ENCODE assay signal across 8 cellular contexts in genomic region chr5:151155777-151156731, GRCh38. TPM values are rescaled to one million over a fixed set of nuclear protein-coding genes. Genes with fewer than 3 reads are reported as not detected.
DNase-seq lines count a peak whose midpoint lies in the region; ATAC-seq and TF ChIP-seq lines count a peak whose summit lies in the region.

No MANE protein-coding gene starts in this region.

- no peaks in the 10 kb centered on the region for H3K9me3 ChIP-seq in stomach smooth muscle (ENCODE audit: control insufficient read depth in 2 of 2, low read length in 2 of 2)

- H3K4me1 ChIP-seq in stomach smooth muscle (ENCODE audit: control insufficient read depth, insufficient read depth, low read length), result peaks cover 55% of the 10 kb centered on the region

- no peaks in the 10 kb centered on the region for H3K27me3 ChIP-seq in kidney epithelial cell (ENCODE audit: control insufficient read depth, insufficient read depth, low read length)
- H3K27me3 ChIP-seq in stomach smooth muscle (ENCODE audit: control insufficient read depth in 1 of 2, insufficient read depth in 2 of 2, low read length in 2 of 2), result no peaks in the 10 kb centered on the region

- peak; percentile 43 for DNase-seq in ELF-1 (ENCODE audit: low read depth, low spot score)
- DNase-seq in NCI-H2171 (lab: John Stamatoyannopoulos, UW), result peak; percentile 67
- peak; percentile 59 for DNase-seq in astrocyte of the spinal cord (ENCODE audit: low read depth, low spot score)
- no peak for DNase-seq in kidney epithelial cell (ENCODE audit: low read depth)
- no peak for DNase-seq in DMS114 treated with DMSO at 0.1 percent for 48 hours (lab: John Stamatoyannopoulos, UW; ENCODE audit: unreplicated experiment)
- no peak for DNase-seq in cortex of kidney (lab: John Stamatoyannopoulos, UW)

- in situ Hi-C loops in astrocyte of the spinal cord (cut with HindIII; ENCODE audit: low sequenced_read_pairs), result no loop called here

- no peak for TF ChIP-seq CTCF in astrocyte of the spinal cord (IDR thresholded peaks at IDR 0.05; ENCODE audit: low read depth, low read length)
- TF ChIP-seq CTCF in kidney epithelial cell (IDR thresholded peaks at IDR 0.05; ENCODE audit: insufficient read depth, low read length, poor library complexity, severe bottlenecking), result no peak

- ATAC-seq in GM21786 (IDR thresholded peaks at IDR 0.05; ENCODE audit: unreplicated experiment), result peak; percentile 21

- H3K36me3 ChIP-seq in kidney epithelial cell (ENCODE audit: control insufficient read depth, insufficient read depth, low read length) (no peaks in the 10 kb centered on the region), stomach smooth muscle (ENCODE audit: control insufficient read depth in 2 of 2, insufficient read depth in 2 of 2, low read length in 2 of 2) (peaks cover 0 to 2% of the 10 kb centered on the region in 2 donors)

- H3K4me3 ChIP-seq in astrocyte of the spinal cord (ENCODE audit: low read depth, low read length) (peak overlapping the region; percentile 84), kidney epithelial cell (ENCODE audit: low read depth, low read length) (peak overlapping the region; percentile 73), stomach smooth muscle (ENCODE audit: low read length in 2 of 2) (peak overlapping the region; percentile 90 to 95)

- peak overlapping the region; percentile 90 to 91 for H3K9ac ChIP-seq in stomach smooth muscle (ENCODE audit: low read length in 2 of 2)

- H3K27ac ChIP-seq in stomach smooth muscle (ENCODE audit: low read length), result peak overlapping the region; percentile 91

RNA-seq across cellular contexts. Expression of gene ANXA6, which starts 1.5 kb away (rescaled TPM):
- 59.9 and 64.1 TPM in 2 replicates for total RNA-seq in kidney epithelial cell

Comparison
In these comparisons a context has a peak if more than half of its experiments do, and no peak if none do; other contexts are left out.
1. DNase-seq: peak in ELF-1 (single experiment), NCI-H2171 (single experiment) and astrocyte of the spinal cord (single experiment); none in kidney epithelial cell (single experiment), DMS114 treated with DMSO at 0.1 percent for 48 hours (single experiment) and cortex of kidney (single experiment).
2. Peak in every context shown above with its lines, with median percentiles within 50 percentile points of each other: H3K4me3 ChIP-seq.